ENCODE assay signal across 9 cellular contexts in genomic region chr3:107676469-107677309, GRCh38.
DNase-seq lines count a peak whose midpoint lies in the region; ATAC-seq and TF ChIP-seq lines count a peak whose summit lies in the region.
"Had no signal": no experiment of that assay in that cellular context is flagged by ENCODE, and none has a peak within 500 bp of the region (broad histone marks: within the 10 kb centered on the region; RNA-seq: fewer than 3 reads in every experiment).

No MANE protein-coding gene starts in this region.

- peaks cover 11% of the 10 kb centered on the region for H3K9me3 Mint-ChIP-seq in WTC11

- no peaks in the 10 kb centered on the region for H3K27me3 Mint-ChIP-seq in WTC11 (ENCODE audit: low read depth)

- no peak overlapping the region for H3K4me3 ChIP-seq in kidney epithelial cell (ENCODE audit: low read depth, low read length)
- H3K4me3 ChIP-seq: BLaER1 had no signal

- no peak overlapping the region for H3K27ac Mint-ChIP-seq in WTC11

- peak; percentile 15; the same call in 1 of the 2 replicates for TF ChIP-seq CTCF in WTC11 (IDR thresholded peaks at IDR 0.05)
- TF ChIP-seq CTCF in kidney epithelial cell (IDR thresholded peaks at IDR 0.05; ENCODE audit: insufficient read depth, low read length, poor library complexity, severe bottlenecking) = peak; percentile 33

- DNase-seq in DMS79 treated with DMSO at 0.1 percent for 48 hours (lab: John Stamatoyannopoulos, UW) (peak; percentile 55), DMS79 (lab: John Stamatoyannopoulos, UW) (no peak), NCI-H1436 treated with DMSO at 0.1 percent for 48 hours (lab: John Stamatoyannopoulos, UW) (peak; percentile 46), WTC11 (ENCODE audit: low spot score) (no peak), kidney epithelial cell (ENCODE audit: low read depth) (no peak), NCI-H128 (lab: John Stamatoyannopoulos, UW; ENCODE audit: unreplicated experiment) (no peak)
- DNase-seq in NK-92 treated with Interleukin-12 subunit alpha and Interleukin-12 subunit beta, amount 100 ng/mL, for 24 hours (lab: John Stamatoyannopoulos, UW) = no peak

- CTCF ChIA-PET in WTC11 (lab: Charles Lee) = interaction anchor here (0.6 to 4.7 kb wide), 26 partner anchors 7 to 443 kb away, joined by 3 to 66 read pairs (median 5); no protein-coding TSS in a partner anchor

- peaks cover 9% of the 10 kb centered on the region for H3K36me3 Mint-ChIP-seq in WTC11

- no peaks in the 10 kb centered on the region for H3K27me3 ChIP-seq in kidney epithelial cell (ENCODE audit: control insufficient read depth, insufficient read depth, low read length)
- H3K27me3 ChIP-seq: BLaER1 had no signal

- H3K4me3 Mint-ChIP-seq in WTC11 = no peak overlapping the region

- POLR2A ChIA-PET in WTC11 (lab: Charles Lee) = no interaction called here

- no peaks in the 10 kb centered on the region for H3K36me3 ChIP-seq in kidney epithelial cell (ENCODE audit: control insufficient read depth, insufficient read depth, low read length)

- H3K4me1 Mint-ChIP-seq in WTC11 = peaks cover 13% of the 10 kb centered on the region

- ATAC-seq in WTC11 (peak; percentile 41; the same call in 1 of the 2 replicates), GM18907 (IDR thresholded peaks at IDR 0.05; ENCODE audit: unreplicated experiment) (no peak)

TF ChIP-seq in WTC11, 78 proteins besides CTCF, POLR2A, EP300 and RAD21:
- no peak for TF ChIP-seq ATF1 (CRISPR knock-in tag; IDR thresholded peaks at IDR 0.05)
- TF ChIP-seq, protein P1, sequence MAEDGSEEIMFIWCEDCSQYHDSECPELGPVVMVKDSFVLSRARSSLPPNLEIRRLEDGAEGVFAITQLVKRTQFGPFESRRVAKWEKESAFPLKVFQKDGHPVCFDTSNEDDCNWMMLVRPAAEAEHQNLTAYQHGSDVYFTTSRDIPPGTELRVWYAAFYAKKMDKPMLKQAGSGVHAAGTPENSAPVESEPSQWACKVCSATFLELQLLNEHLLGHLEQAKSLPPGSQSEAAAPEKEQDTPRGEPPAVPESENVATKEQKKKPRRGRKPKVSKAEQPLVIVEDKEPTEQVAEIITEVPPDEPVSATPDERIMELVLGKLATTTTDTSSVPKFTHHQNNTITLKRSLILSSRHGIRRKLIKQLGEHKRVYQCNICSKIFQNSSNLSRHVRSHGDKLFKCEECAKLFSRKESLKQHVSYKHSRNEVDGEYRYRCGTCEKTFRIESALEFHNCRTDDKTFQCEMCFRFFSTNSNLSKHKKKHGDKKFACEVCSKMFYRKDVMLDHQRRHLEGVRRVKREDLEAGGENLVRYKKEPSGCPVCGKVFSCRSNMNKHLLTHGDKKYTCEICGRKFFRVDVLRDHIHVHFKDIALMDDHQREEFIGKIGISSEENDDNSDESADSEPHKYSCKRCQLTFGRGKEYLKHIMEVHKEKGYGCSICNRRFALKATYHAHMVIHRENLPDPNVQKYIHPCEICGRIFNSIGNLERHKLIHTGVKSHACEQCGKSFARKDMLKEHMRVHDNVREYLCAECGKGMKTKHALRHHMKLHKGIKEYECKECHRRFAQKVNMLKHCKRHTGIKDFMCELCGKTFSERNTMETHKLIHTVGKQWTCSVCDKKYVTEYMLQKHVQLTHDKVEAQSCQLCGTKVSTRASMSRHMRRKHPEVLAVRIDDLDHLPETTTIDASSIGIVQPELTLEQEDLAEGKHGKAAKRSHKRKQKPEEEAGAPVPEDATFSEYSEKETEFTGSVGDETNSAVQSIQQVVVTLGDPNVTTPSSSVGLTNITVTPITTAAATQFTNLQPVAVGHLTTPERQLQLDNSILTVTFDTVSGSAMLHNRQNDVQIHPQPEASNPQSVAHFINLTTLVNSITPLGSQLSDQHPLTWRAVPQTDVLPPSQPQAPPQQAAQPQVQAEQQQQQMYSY (CRISPR knock-in tag; IDR thresholded peaks at IDR 0.05) = no peak
- no peak for TF ChIP-seq TCF7 (CRISPR knock-in tag; IDR thresholded peaks at IDR 0.05; ENCODE audit: low read depth)
- TF ChIP-seq, protein P2, sequence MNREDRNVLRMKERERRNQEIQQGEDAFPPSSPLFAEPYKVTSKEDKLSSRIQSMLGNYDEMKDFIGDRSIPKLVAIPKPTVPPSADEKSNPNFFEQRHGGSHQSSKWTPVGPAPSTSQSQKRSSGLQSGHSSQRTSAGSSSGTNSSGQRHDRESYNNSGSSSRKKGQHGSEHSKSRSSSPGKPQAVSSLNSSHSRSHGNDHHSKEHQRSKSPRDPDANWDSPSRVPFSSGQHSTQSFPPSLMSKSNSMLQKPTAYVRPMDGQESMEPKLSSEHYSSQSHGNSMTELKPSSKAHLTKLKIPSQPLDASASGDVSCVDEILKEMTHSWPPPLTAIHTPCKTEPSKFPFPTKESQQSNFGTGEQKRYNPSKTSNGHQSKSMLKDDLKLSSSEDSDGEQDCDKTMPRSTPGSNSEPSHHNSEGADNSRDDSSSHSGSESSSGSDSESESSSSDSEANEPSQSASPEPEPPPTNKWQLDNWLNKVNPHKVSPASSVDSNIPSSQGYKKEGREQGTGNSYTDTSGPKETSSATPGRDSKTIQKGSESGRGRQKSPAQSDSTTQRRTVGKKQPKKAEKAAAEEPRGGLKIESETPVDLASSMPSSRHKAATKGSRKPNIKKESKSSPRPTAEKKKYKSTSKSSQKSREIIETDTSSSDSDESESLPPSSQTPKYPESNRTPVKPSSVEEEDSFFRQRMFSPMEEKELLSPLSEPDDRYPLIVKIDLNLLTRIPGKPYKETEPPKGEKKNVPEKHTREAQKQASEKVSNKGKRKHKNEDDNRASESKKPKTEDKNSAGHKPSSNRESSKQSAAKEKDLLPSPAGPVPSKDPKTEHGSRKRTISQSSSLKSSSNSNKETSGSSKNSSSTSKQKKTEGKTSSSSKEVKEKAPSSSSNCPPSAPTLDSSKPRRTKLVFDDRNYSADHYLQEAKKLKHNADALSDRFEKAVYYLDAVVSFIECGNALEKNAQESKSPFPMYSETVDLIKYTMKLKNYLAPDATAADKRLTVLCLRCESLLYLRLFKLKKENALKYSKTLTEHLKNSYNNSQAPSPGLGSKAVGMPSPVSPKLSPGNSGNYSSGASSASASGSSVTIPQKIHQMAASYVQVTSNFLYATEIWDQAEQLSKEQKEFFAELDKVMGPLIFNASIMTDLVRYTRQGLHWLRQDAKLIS (CRISPR knock-in tag; IDR thresholded peaks at IDR 0.05; ENCODE audit: borderline replicate concordance) = no peak
- no peak for TF ChIP-seq NFATC4 (CRISPR knock-in tag; IDR thresholded peaks at IDR 0.05)
- TF ChIP-seq, protein P3, sequence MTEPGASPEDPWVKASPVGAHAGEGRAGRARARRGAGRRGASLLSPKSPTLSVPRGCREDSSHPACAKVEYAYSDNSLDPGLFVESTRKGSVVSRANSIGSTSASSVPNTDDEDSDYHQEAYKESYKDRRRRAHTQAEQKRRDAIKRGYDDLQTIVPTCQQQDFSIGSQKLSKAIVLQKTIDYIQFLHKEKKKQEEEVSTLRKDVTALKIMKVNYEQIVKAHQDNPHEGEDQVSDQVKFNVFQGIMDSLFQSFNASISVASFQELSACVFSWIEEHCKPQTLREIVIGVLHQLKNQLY (CRISPR knock-in tag; IDR thresholded peaks at IDR 0.05) = no peak
- TF ChIP-seq IRF2 (CRISPR knock-in tag; IDR thresholded peaks at IDR 0.05; ENCODE audit: borderline replicate concordance, low read depth) = no peak
- TF ChIP-seq ZNF121 (CRISPR knock-in tag; IDR thresholded peaks at IDR 0.05) = no peak
- TF ChIP-seq USF1 (CRISPR knock-in tag; IDR thresholded peaks at IDR 0.05) = no peak
- TF ChIP-seq E2F1 (CRISPR knock-in tag; IDR thresholded peaks at IDR 0.05) = no peak
- TF ChIP-seq ETV6 (CRISPR knock-in tag; IDR thresholded peaks at IDR 0.05) = no peak
- no peak for TF ChIP-seq ZNF219 (CRISPR knock-in tag; IDR thresholded peaks at IDR 0.05; ENCODE audit: borderline replicate concordance)
- TF ChIP-seq TP53 (CRISPR knock-in tag; IDR thresholded peaks at IDR 0.05) = no peak

Comparison
In these comparisons a context has a peak if more than half of its experiments do, and no peak if none do; other contexts are left out.
1. DNase-seq: peak in DMS79 treated with DMSO at 0.1 percent for 48 hours (single experiment) and NCI-H1436 treated with DMSO at 0.1 percent for 48 hours (single experiment); none in DMS79 (single experiment), WTC11 (single experiment), kidney epithelial cell (single experiment), NK-92 treated with Interleukin-12 subunit alpha and Interleukin-12 subunit beta, amount 100 ng/mL, for 24 hours (single experiment) and NCI-H128 (single experiment).